Comparison of ENCODE assay signal across 10 cellular contexts in the genomic region with DNA sequence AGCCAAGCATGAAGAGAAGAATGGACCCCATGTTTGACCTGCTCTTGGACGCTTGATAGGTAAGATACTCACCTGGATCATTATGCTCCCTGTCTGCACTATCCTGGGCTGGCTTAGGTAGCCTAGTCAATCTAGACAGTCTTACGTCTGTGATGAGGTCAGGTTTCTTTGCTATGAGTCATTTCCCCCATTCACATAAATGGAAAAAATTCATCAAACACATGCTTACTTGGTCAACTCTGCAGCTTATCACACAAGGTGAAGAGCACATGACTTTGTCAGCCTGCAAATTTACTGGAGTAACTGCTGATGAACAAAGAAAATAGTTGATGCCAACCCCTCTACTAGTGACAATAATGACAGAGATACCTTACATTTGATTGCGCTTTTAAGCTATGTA.
DNase-seq lines count a peak whose midpoint lies in the region; ATAC-seq and TF ChIP-seq lines count a peak whose summit lies in the region.
"Had no signal": no experiment of that assay in that cellular context is flagged by ENCODE, and none has a peak within 500 bp of the region (broad histone marks: within the 10 kb centered on the region; RNA-seq: fewer than 3 reads in every experiment).

No MANE protein-coding gene starts in this region.

- peak; percentile 88 for ATAC-seq in stimulated activated naive CD8-positive, alpha-beta T cell treated with anti-CD3 and anti-CD28 coated beads, Interleukin-15, Interleukin-2, amounts not matched to agents 100 U/mL and 50 U/mL, for 24 hours
- ATAC-seq: psoas muscle had no signal

- H3K4me3 ChIP-seq in coronary artery = no peak overlapping the region
- H3K4me3 ChIP-seq: psoas muscle had no signal

- H3K27ac ChIP-seq in coronary artery = no peak overlapping the region
- H3K27ac ChIP-seq: psoas muscle had no signal

- no peak for TF ChIP-seq CTCF in coronary artery (IDR thresholded peaks at IDR 0.05)

- peak in 2 of 3 donors; percentile 1 to 31 for DNase-seq in stimulated activated CD4-positive, alpha-beta T cell treated with anti-CD3 and anti-CD28 coated beads, Interleukin-12 subunit alpha, Interleukin-12 subunit beta, amount 100 ng/mL, for 48 hours (ENCODE audit: low read depth in 2 of 3, low spot score in 1 of 3)
- no peak for DNase-seq in stimulated activated CD4-positive, alpha-beta T cell treated with anti-CD3 and anti-CD28 coated beads, Interleukin-4, amount 100 ng/mL, for 4 hours
- DNase-seq in OCI-M1 (lab: John Stamatoyannopoulos, UW) (peak; percentile 29), dermis microvascular lymphatic vessel endothelial cell (ENCODE audit: low read depth in 2 of 2) (peak; percentile 51 to 80), coronary artery (ENCODE audit: low spot score) (no peak), cerebellar nuclear complex (lab: John Stamatoyannopoulos, UW) (no peak)
- DNase-seq in stimulated activated naive CD8-positive, alpha-beta T cell treated with anti-CD3 and anti-CD28 coated beads, Interleukin-15, Interleukin-2, amounts not matched to agents 100 U/mL and 50 U/mL, for 24 hours = peak; percentile 15
- DNase-seq in stimulated activated naive CD4-positive, alpha-beta T cell treated with Interleukin-2 at 50 U/mL for 16 hours (lab: John Stamatoyannopoulos, UW) = no peak
- DNase-seq: COR-L47, psoas muscle had no signal

Comparison
In these comparisons a context has a peak if more than half of its experiments do, and no peak if none do; other contexts are left out.
1. DNase-seq: peak in stimulated activated CD4-positive, alpha-beta T cell treated with anti-CD3 and anti-CD28 coated beads, Interleukin-12 subunit alpha, Interleukin-12 subunit beta, amount 100 ng/mL, for 48 hours (2 of 3), OCI-M1 (single experiment), dermis microvascular lymphatic vessel endothelial cell (2 of 2) and stimulated activated naive CD8-positive, alpha-beta T cell treated with anti-CD3 and anti-CD28 coated beads, Interleukin-15, Interleukin-2, amounts not matched to agents 100 U/mL and 50 U/mL, for 24 hours (single experiment); none in stimulated activated CD4-positive, alpha-beta T cell treated with anti-CD3 and anti-CD28 coated beads, Interleukin-4, amount 100 ng/mL, for 4 hours (0 of 2), coronary artery (single experiment), cerebellar nuclear complex (0 of 2) and stimulated activated naive CD4-positive, alpha-beta T cell treated with Interleukin-2 at 50 U/mL for 16 hours (single experiment).